20 cellular contexts compared by ENCODE assay signal in genomic region chr9:116644099-116644688, GRCh38. TPM values are rescaled to one million over a fixed set of nuclear protein-coding genes. Genes with fewer than 3 reads are reported as not detected.
DNase-seq lines count a peak whose midpoint lies in the region; ATAC-seq and TF ChIP-seq lines count a peak whose summit lies in the region.
"Had no signal": no experiment of that assay in that cellular context is flagged by ENCODE, and none has a peak within 500 bp of the region (broad histone marks: within the 10 kb centered on the region; RNA-seq: fewer than 3 reads in every experiment).

No MANE protein-coding gene starts in this region.

- peak overlapping the region; percentile 78 for H3K4me2 ChIP-seq in IMR-90 (ENCODE audit: low read depth, low read length)

- H2AFZ ChIP-seq in IMR-90 (replicated peaks; ENCODE audit: low read length, poor library complexity), result no peak overlapping the region

- H3K27ac ChIP-seq in IMR-90 (ENCODE audit: insufficient read depth, low read length) (peak overlapping the region; percentile 52; the same call in 1 of the 2 replicates), esophagus squamous epithelium (no peak overlapping the region)
- H3K27ac ChIP-seq: esophagus muscularis mucosa, spleen had no signal

- H4K8ac ChIP-seq in IMR-90 (ENCODE audit: low read depth in 2 of 2, low read length in 2 of 2), result no peak overlapping the region

- H3K79me1 ChIP-seq in IMR-90 (ENCODE audit: low read depth in 1 of 2, low read length in 2 of 2), result no peaks in the 10 kb centered on the region

- no peak overlapping the region for H3K4me3 Mint-ChIP-seq in nephron
- H3K4me3 Mint-ChIP-seq: activated naive CD8-positive, alpha-beta T cell treated with anti-CD3 and anti-CD28 coated beads, Interleukin-2, amount 10 ng/mL, durations not matched to agents 7 days and 5 days; nephron progenitor cell had no signal

- dilution Hi-C loops in IMR-90 (cut with HindIII; ENCODE audit: low sequenced_read_pairs, unreplicated experiment), result no loop called here

- H3K23ac ChIP-seq in IMR-90 (ENCODE audit: low read depth, low read length), result no peak overlapping the region

- ATAC-seq in IMR-90 (ENCODE audit: low read depth), result peak; percentile 71
- no peak for ATAC-seq in HG03045 (IDR thresholded peaks at IDR 0.05; ENCODE audit: unreplicated experiment)

- no peaks in the 10 kb centered on the region for H3K36me3 Mint-ChIP-seq in nephron (ENCODE audit: low read depth)
- H3K36me3 Mint-ChIP-seq: activated naive CD8-positive, alpha-beta T cell treated with anti-CD3 and anti-CD28 coated beads, Interleukin-2, amount 10 ng/mL, durations not matched to agents 7 days and 5 days had no signal

- H4K91ac ChIP-seq in IMR-90 (ENCODE audit: insufficient read depth, low read depth, low read length), result no peak overlapping the region

- peaks cover 5% of the 10 kb centered on the region for H3K4me1 Mint-ChIP-seq in nephron
- H3K4me1 Mint-ChIP-seq: activated naive CD8-positive, alpha-beta T cell treated with anti-CD3 and anti-CD28 coated beads, Interleukin-2, amount 10 ng/mL, durations not matched to agents 7 days and 5 days had no signal

- no peak overlapping the region for H3K4ac ChIP-seq in IMR-90 (ENCODE audit: low read depth, low read length)

- DNase-seq in AG08395 (ENCODE audit: low spot score), result peak; percentile 84
- DNase-seq in IMR-90, result peak; percentile 75
- peak; percentile 66 for DNase-seq in dedifferentiated amniotic fluid mesenchymal stem cell (ENCODE audit: extremely low spot score)
- DNase-seq in esophagus squamous epithelium (lab: John Stamatoyannopoulos, UW), result no peak
- DNase-seq in SW480 (ENCODE audit: low spot score), result no peak
- DNase-seq in GM19238 (ENCODE audit: insufficient read length, low spot score), result no peak
- DNase-seq: activated CD4-positive, CD25-positive, alpha-beta regulatory T cell treated with anti-CD3 and anti-CD28 coated beads, Interleukin-2, amount 50 U/mL, for 72 hours; activated CD8-positive, alpha-beta memory T cell treated with anti-CD3 and anti-CD28 coated beads for 24 hours; activated naive CD8-positive, alpha-beta T cell treated with anti-CD3 and anti-CD28 coated beads, Interleukin-2, amount 10 ng/mL, durations not matched to agents 7 days and 5 days; caudate nucleus; NCI-H1417; nephron progenitor cell; spleen; T-helper 9 cell; testis had no signal

- H3K27ac Mint-ChIP-seq in nephron, result peak overlapping the region in 2 of 3 experiments; percentile 8 to 16
- H3K27ac Mint-ChIP-seq: activated naive CD8-positive, alpha-beta T cell treated with anti-CD3 and anti-CD28 coated beads, Interleukin-2, amount 10 ng/mL, durations not matched to agents 7 days and 5 days; nephron progenitor cell; progenitor cell of endocrine pancreas had no signal

- no peak overlapping the region for H2BK15ac ChIP-seq in IMR-90 (ENCODE audit: low read depth, low read length)

- CTCF ChIA-PET in IMR-90 (lab: Yijun Ruan, JAX), result no interaction called here

- 40% methylated on average over 1 of the region's 2 CpGs; no CpG with 5 or more reads in 1 of the 2 experiments for WGBS in IMR-90 (ENCODE audit: extremely low coverage in 2 of 2, insufficient read length in 1 of 2), 2 experiments
- 63 to 70% methylated on average over 2 of the region's 2 CpGs for WGBS in esophagus squamous epithelium, 2 donors

- H3K9me3 Mint-ChIP-seq in nephron, result no peaks in the 10 kb centered on the region
- H3K9me3 Mint-ChIP-seq: activated naive CD8-positive, alpha-beta T cell treated with anti-CD3 and anti-CD28 coated beads, Interleukin-2, amount 10 ng/mL, durations not matched to agents 7 days and 5 days; nephron progenitor cell had no signal

- in situ Hi-C loops in IMR-90 (cut with MboI; ENCODE audit: low sequenced_read_pairs), result no loop called here

- no peaks in the 10 kb centered on the region for H4K20me1 ChIP-seq in IMR-90 (ENCODE audit: insufficient read depth, low read length)

- no peak overlapping the region for H2AK5ac ChIP-seq in IMR-90 (ENCODE audit: low read depth, low read length)

- no peak for TF ChIP-seq RAD21 in IMR-90 (IDR thresholded peaks at IDR 0.05; ENCODE audit: low read length)

- no peak overlapping the region for H2BK20ac ChIP-seq in IMR-90 (ENCODE audit: low read depth, low read length)

- intact Hi-C loops in IMR-90 (cut with micrococcal nuclease), result loop anchor here (10.0 kb wide), 2 partner anchors 269 to 489 kb away; partner anchors contain the start of gene PAPPA
- intact Hi-C loops in esophagus squamous epithelium (cut with DNase I), result no loop called here

- H3K36me3 ChIP-seq in IMR-90 (ENCODE audit: control insufficient read depth, insufficient read depth, low read length) (no peaks in the 10 kb centered on the region), esophagus squamous epithelium (no peaks in the 10 kb centered on the region)
- H3K36me3 ChIP-seq: esophagus muscularis mucosa, spleen had no signal

- H3K9me3 ChIP-seq in IMR-90 (ENCODE audit: control insufficient read depth, insufficient read depth, low read length) (no peaks in the 10 kb centered on the region), esophagus squamous epithelium (no peaks in the 10 kb centered on the region)
- H3K9me3 ChIP-seq: esophagus muscularis mucosa, spleen, testis had no signal

- TF ChIP-seq CTCF in IMR-90 (conservative IDR thresholded peaks at IDR 0.05; ENCODE audit: low read depth, low read length) (no peak), nephron (IDR thresholded peaks at IDR 0.05; ENCODE audit: unreplicated experiment in 3 of 3) (no peak), esophagus squamous epithelium (IDR thresholded peaks at IDR 0.05) (no peak)

- H3K4me1 ChIP-seq in IMR-90 (ENCODE audit: control insufficient read depth, insufficient read depth, low read length) (peaks cover 6% of the 10 kb centered on the region), esophagus squamous epithelium (peaks cover 0 to 79% (median 18%) of the 10 kb centered on the region in 3 donors)
- H3K4me1 ChIP-seq: spleen, testis had no signal

- H3K27me3 ChIP-seq in IMR-90 (ENCODE audit: control insufficient read depth, insufficient read depth, low read length) (no peaks in the 10 kb centered on the region), esophagus squamous epithelium (no peaks in the 10 kb centered on the region)
- H3K27me3 ChIP-seq: esophagus muscularis mucosa, spleen, testis had no signal

- no peak overlapping the region for H3K4me3 ChIP-seq in IMR-90 (ENCODE audit: insufficient read depth, low read depth, low read length)
- H3K4me3 ChIP-seq in esophagus squamous epithelium, result no peak overlapping the region
- H3K4me3 ChIP-seq: esophagus muscularis mucosa, SK-N-MC, spleen, testis had no signal

- no peak overlapping the region for H2BK120ac ChIP-seq in IMR-90 (ENCODE audit: low read depth, low read length)

- POLR2A ChIA-PET in IMR-90 (lab: Charles Lee; ENCODE audit: unreplicated experiment), result no interaction called here

- BruUV-seq in IMR-90 (replicated peaks; lab: Mats Ljungman, UMichigan), result no TSS peak

- H3K27me3 Mint-ChIP-seq in nephron (ENCODE audit: low read depth), result peaks cover 4% of the 10 kb centered on the region
- H3K27me3 Mint-ChIP-seq: activated naive CD8-positive, alpha-beta T cell treated with anti-CD3 and anti-CD28 coated beads, Interleukin-2, amount 10 ng/mL, durations not matched to agents 7 days and 5 days; progenitor cell of endocrine pancreas had no signal

- no peak overlapping the region for H3K56ac ChIP-seq in IMR-90 (ENCODE audit: extremely low read depth, insufficient read depth, low read length)

- 0 out of 2 replicates have a peak overlapping the region, but pooled peaks have one; percentile 1 for H3K14ac ChIP-seq in IMR-90 (replicated peaks; ENCODE audit: low read depth, low read length)

- no peak overlapping the region for H3K9ac ChIP-seq in IMR-90 (ENCODE audit: low read depth, low read length)

- H3K18ac ChIP-seq in IMR-90 (ENCODE audit: low read depth, low read length), result peak overlapping the region; percentile 94

- H3K9me1 ChIP-seq in IMR-90 (ENCODE audit: insufficient read depth, low read length), result no peaks in the 10 kb centered on the region

- no peak overlapping the region for H2AK9ac ChIP-seq in IMR-90 (replicated peaks; ENCODE audit: low read depth, low read length, poor library complexity)

- no peak overlapping the region for H2BK5ac ChIP-seq in IMR-90 (ENCODE audit: low read depth, low read length, poor library complexity, severe bottlenecking)

- TF ChIP-seq POLR2A in IMR-90 (IDR thresholded peaks at IDR 0.05; ENCODE audit: low read depth, low read length), result no peak
- no peak for TF ChIP-seq POLR2A in esophagus squamous epithelium (IDR thresholded peaks at IDR 0.05)

- H4K5ac ChIP-seq in IMR-90 (ENCODE audit: low read depth, low read length), result peak overlapping the region; percentile 96

TF ChIP-seq in IMR-90, 13 proteins besides CTCF, POLR2A, EP300 and RAD21:
- TF ChIP-seq USF2 (IDR thresholded peaks at IDR 0.05; ENCODE audit: low read depth, low read length) (no peak), MAZ (IDR thresholded peaks at IDR 0.05; ENCODE audit: borderline replicate concordance, low read depth, low read length) (no peak), RCOR1 (IDR thresholded peaks at IDR 0.05; ENCODE audit: insufficient replicate concordance, low read length) (peak; percentile 21), CEBPB (IDR thresholded peaks at IDR 0.05; ENCODE audit: low read depth, low read length) (no peak)

RNA-seq across cellular contexts. Expression of gene TRIM32, which starts 42.9 kb away (rescaled TPM):
- total RNA-seq in IMR-90 (2012; rRNA removed), result 30.3 and 31.0 TPM in 2 replicates
- 11.7 and 12.8 TPM in 2 replicates for polyA plus RNA-seq in IMR-90 (2012; rRNA removed)
- 7.0 and 7.6 TPM in 2 replicates for polyA plus RNA-seq in IMR-90 (2012; cell fraction: cytosol; rRNA removed)
- polyA plus RNA-seq in IMR-90 (2012; cell fraction: nucleus; rRNA removed; ENCODE audit: low replicate concordance), result 12.8 and 13.3 TPM in 2 replicates
- total RNA-seq in esophagus squamous epithelium, result 10 to 100 TPM in 2 of 4 donors, 1 to 10 TPM in 2; 7.2 to 16.4 (median 11.6) TPM

Comparison
In these comparisons a context has a peak if more than half of its experiments do, and no peak if none do; other contexts are left out.
1. DNase-seq: peak in AG08395 (single experiment), IMR-90 (single experiment) and dedifferentiated amniotic fluid mesenchymal stem cell (single experiment); none in esophagus squamous epithelium (single experiment), SW480 (single experiment) and GM19238 (single experiment).